Comparison of ENCODE assay signal across 38 cellular contexts in genomic region chr1:20823879-20824278, GRCh38.
"Had no signal": no experiment of that assay in that cellular context is flagged by ENCODE, and none has a peak within 500 bp of the region (broad histone marks: within the 10 kb centered on the region; RNA-seq: fewer than 3 reads in every experiment).

No MANE protein-coding gene starts in this region.

- ATAC-seq: activated naive CD4-positive, alpha-beta T cell treated with anti-CD3 and anti-CD28 coated beads, Interleukin-2, amount 50 U/mL, for 72 hours; activated T-cell treated with anti-CD3 and anti-CD28 coated beads, Interleukin-2, amount 50 U/mL, for 4 hours; body of pancreas; Right ventricle myocardium inferior had no signal

- H3K27me3 ChIP-seq: adrenal gland, body of pancreas had no signal

- DNase-seq: activated B cell treated with CpG ODN at 0.5 μM for 24 hours; activated CD4-positive, alpha-beta memory T cell treated with anti-CD3 and anti-CD28 coated beads for 36 hours; activated CD4-positive, alpha-beta T cell treated with anti-CD3 and anti-CD28 coated beads for 4 hours; activated CD4-positive, alpha-beta T cell treated with anti-CD3 and anti-CD28 coated beads, Interleukin-2, amount 50 U/mL, for 1 hour; activated CD4-positive, CD25-positive, alpha-beta regulatory T cell treated with anti-CD3 and anti-CD28 coated beads, Interleukin-2, amount 50 U/mL, for 72 hours; activated CD8-positive, alpha-beta memory T cell treated with anti-CD3 and anti-CD28 coated beads, Interleukin-2, amount 50 U/mL, for 4 hours; activated gamma-delta T cell treated with Interleukin-2 at 50 U/mL for 16 hours; activated naive CD4-positive, alpha-beta T cell treated with anti-CD3 and anti-CD28 coated beads for 36 hours; activated T-cell treated with anti-CD3 and anti-CD28 coated beads for 4 hours; activated T-cell treated with anti-CD3 and anti-CD28 coated beads, Interleukin-2, amount 50 U/mL, for 4 hours; adrenal gland; body of pancreas; caudate nucleus; cerebellar nuclear complex; MM.1S; NCI-H1092 treated with DMSO at 0.1 percent for 48 hours; NCI-H1417; NCI-H146; NCI-H187; NCI-H2081; NCI-H2227 treated with DMSO at 0.1 percent for 48 hours; NCI-H446; NCI-H510A treated with DMSO at 0.1 percent for 48 hours; NCI-H526 treated with DMSO at 0.1 percent for 48 hours; PC-9; SIG-M5; SW 1271; T-helper 1 cell; T-helper 2 cell; T-helper 9 cell had no signal

- H3K4me1 ChIP-seq: body of pancreas had no signal

- H3K4me3 ChIP-seq: adrenal gland, body of pancreas, PC-9 had no signal

- H3K9me3 ChIP-seq: adrenal gland, body of pancreas had no signal

- FAIRE-seq: astrocyte, bronchial epithelial cell, RCC 7860 had no signal

- H3K27ac ChIP-seq: adrenal gland, body of pancreas, KMS-11, PC-9, RWPE1, VCaP had no signal
